Comparison of ENCODE assay signal across 19 cellular contexts in genomic region chr10:60937022-60937421, GRCh38. TPM values are rescaled to one million over a fixed set of nuclear protein-coding genes. Genes with fewer than 3 reads are reported as not detected.
"Had no signal": no experiment of that assay in that cellular context is flagged by ENCODE, and none has a peak within 500 bp of the region (broad histone marks: within the 10 kb centered on the region; RNA-seq: fewer than 3 reads in every experiment).

No MANE protein-coding gene starts in this region.

- H3K27ac ChIP-seq: breast epithelium, neutrophil had no signal

- FAIRE-seq: keratinocyte, TTC549 had no signal

- DNase-seq: activated B cell treated with CpG ODN at 0.5 μM for 24 hours; activated CD4-positive, alpha-beta T cell treated with anti-CD3 and anti-CD28 coated beads, Interleukin-2, amount 10 ng/mL, durations not matched to agents 24 days and 14 days; activated naive CD4-positive, alpha-beta T cell; activated naive CD8-positive, alpha-beta T cell treated with anti-CD3 and anti-CD28 coated beads, Interleukin-2, amount 10 ng/mL, durations not matched to agents 7 days and 5 days; anterior cingulate cortex; endodermal cell; left ventricle myocardium superior; mesenchymal stem cell; natural killer cell; right cardiac atrium; SW 1271 had no signal

- H3K27me3 ChIP-seq: breast epithelium, hepatocyte, vagina had no signal

- H3K4me3 ChIP-seq: breast epithelium, hepatocyte, vagina had no signal

- ATAC-seq: left ventricle myocardium superior, natural killer cell had no signal

- H3K36me3 ChIP-seq: breast epithelium, neutrophil, vagina had no signal

- H3K4me2 ChIP-seq: hepatocyte had no signal

- H3K9me3 ChIP-seq: breast epithelium, neutrophil, vagina had no signal

- H2AFZ ChIP-seq: hepatocyte had no signal

- H3K4me1 ChIP-seq: breast epithelium had no signal

RNA-seq across cellular contexts. Expression of gene RHOBTB1, which starts 7.0 kb away (rescaled TPM):
- total RNA-seq: activated CD4-positive, alpha-beta T cell treated with anti-CD3 and anti-CD28 coated beads, Interleukin-2, amount 10 ng/mL, durations not matched to agents 24 days and 14 days; activated CD8-positive, alpha-beta memory T cell treated with anti-CD3 and anti-CD28 coated beads for 36 hours; activated naive CD8-positive, alpha-beta T cell treated with anti-CD3 and anti-CD28 coated beads, Interleukin-2, amount 10 ng/mL, durations not matched to agents 7 days and 5 days; T-helper 2 cell treated with Interferon-gamma antibody and Interleukin-4, amounts not matched to agents 100 ng/mL and 5 ng/mL, for 36 hours had no signal
